Comparison of ENCODE assay signal across 1 cellular context in the genomic region with DNA sequence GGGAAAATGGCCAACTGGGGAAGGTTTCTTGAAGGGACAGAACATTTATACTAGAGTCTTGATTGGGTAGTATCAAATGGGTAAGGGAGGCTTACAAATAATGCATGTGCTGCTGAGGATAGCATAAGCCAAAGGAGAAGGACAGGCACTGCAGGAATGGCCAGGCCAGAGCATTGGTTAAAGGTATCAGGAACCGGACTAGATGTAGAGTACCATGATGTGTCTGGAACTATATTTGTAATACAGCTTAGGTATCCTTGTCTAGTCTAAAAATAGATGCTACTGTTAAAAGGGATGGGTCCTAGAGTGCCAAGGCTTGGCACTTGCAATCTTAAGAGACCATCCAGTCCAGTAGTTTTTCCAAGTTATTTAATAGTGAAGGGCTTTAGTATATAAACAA.
TF ChIP-seq lines count a peak whose summit lies in the region.

No MANE protein-coding gene starts in this region.

TF ChIP-seq in H1, 55 proteins besides CTCF, POLR2A, EP300 and RAD21:
- TF ChIP-seq HDAC6 (IDR thresholded peaks at IDR 0.05; ENCODE audit: low read depth, low read length) (no peak), POLR2AphosphoS5 (IDR thresholded peaks at IDR 0.05; ENCODE audit: low read depth, low read length) (peak; percentile 73), GABPA (IDR thresholded peaks at IDR 0.05; ENCODE audit: borderline replicate concordance, insufficient read depth, low read length) (no peak), CHD2 (IDR thresholded peaks at IDR 0.05; ENCODE audit: low read length) (no peak), JUN (IDR thresholded peaks at IDR 0.05; ENCODE audit: low read depth, low read length) (no peak), JUND (IDR thresholded peaks at IDR 0.05; ENCODE audit: low read length) (no peak)
- TF ChIP-seq, protein P1, sequence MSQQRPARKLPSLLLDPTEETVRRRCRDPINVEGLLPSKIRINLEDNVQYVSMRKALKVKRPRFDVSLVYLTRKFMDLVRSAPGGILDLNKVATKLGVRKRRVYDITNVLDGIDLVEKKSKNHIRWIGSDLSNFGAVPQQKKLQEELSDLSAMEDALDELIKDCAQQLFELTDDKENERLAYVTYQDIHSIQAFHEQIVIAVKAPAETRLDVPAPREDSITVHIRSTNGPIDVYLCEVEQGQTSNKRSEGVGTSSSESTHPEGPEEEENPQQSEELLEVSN (IDR thresholded peaks at IDR 0.05): no peak
